30 cellular contexts compared by ENCODE assay signal in the genomic region with DNA sequence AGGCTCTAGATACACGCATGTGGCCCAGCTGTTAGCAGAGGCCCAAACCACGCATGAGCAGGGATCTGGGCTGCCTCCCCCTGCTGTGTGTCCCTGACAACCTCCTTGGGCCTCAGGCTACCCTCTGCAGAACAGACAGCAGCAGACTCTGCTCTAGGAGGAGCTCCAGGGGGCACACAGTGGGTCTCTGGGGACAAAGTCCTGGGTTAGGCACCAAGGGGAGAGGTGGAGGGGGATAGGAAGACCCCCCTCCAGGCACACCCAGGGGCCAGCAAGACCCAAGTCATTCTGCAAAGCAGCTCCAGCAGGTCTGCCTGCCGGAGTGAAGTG. TPM values are rescaled to one million over a fixed set of nuclear protein-coding genes. Genes with fewer than 3 reads are reported as not detected.
"Had no signal": no experiment of that assay in that cellular context is flagged by ENCODE, and none has a peak within 500 bp of the region (broad histone marks: within the 10 kb centered on the region; RNA-seq: fewer than 3 reads in every experiment).

No MANE protein-coding gene starts in this region.

- H3K4me3 ChIP-seq: adrenal gland had no signal

- H3K27ac ChIP-seq: adrenal gland, VCaP had no signal

- H3K4me1 ChIP-seq: adrenal gland had no signal

- H3K27me3 Mint-ChIP-seq: activated CD4-positive, alpha-beta memory T cell treated with anti-CD3 and anti-CD28 coated beads, Interleukin-2, amount 10 ng/mL, durations not matched to agents 7 days and 5 days had no signal

- DNase-seq: activated CD4-positive, alpha-beta memory T cell treated with anti-CD3 and anti-CD28 coated beads, Interleukin-2, amount 10 ng/mL, durations not matched to agents 7 days and 5 days; activated CD4-positive, alpha-beta T cell treated with anti-CD3 and anti-CD28 coated beads for 36 hours; activated CD4-positive, alpha-beta T cell treated with anti-CD3 and anti-CD28 coated beads, Interleukin-2, amount 50 U/mL, for 1 hour; activated CD4-positive, CD25-positive, alpha-beta regulatory T cell; activated gamma-delta T cell treated with Interleukin-2 at 50 U/mL for 16 hours; activated naive CD4-positive, alpha-beta T cell treated with anti-CD3 and anti-CD28 coated beads, Interleukin-2, amount 50 U/mL, for 16 hours; activated naive CD8-positive, alpha-beta T cell treated with anti-CD3 and anti-CD28 coated beads, Interleukin-2, amount 10 ng/mL, durations not matched to agents 7 days and 5 days; activated T-cell treated with anti-CD3 and anti-CD28 coated beads, Interleukin-2, amount 50 U/mL, for 72 hours; anterior cingulate cortex; cerebellar nuclear complex; IMR-90; KG1; NCI-H1048; NCI-H1694; NCI-H2029; NCI-H2107; NCI-H446 treated with DMSO at 0.1 percent for 48 hours; NCI-H524 treated with DMSO at 0.1 percent for 48 hours; NCI-H774; NK-92 treated with Interleukin-12 subunit alpha and Interleukin-12 subunit beta, amount 100 ng/mL, for 24 hours; PC-3; SHP77; T-cell; T-helper 2 cell; T1000 had no signal

- H3K4me1 Mint-ChIP-seq: activated CD4-positive, alpha-beta memory T cell treated with anti-CD3 and anti-CD28 coated beads, Interleukin-2, amount 10 ng/mL, durations not matched to agents 7 days and 5 days; activated CD4-positive, alpha-beta T cell treated with anti-CD3 and anti-CD28 coated beads for 36 hours; activated naive CD8-positive, alpha-beta T cell treated with anti-CD3 and anti-CD28 coated beads, Interleukin-2, amount 10 ng/mL, durations not matched to agents 7 days and 5 days; T-cell had no signal

- FAIRE-seq: RCC 7860 had no signal

- H3K36me3 ChIP-seq: adrenal gland had no signal

- H3K36me3 Mint-ChIP-seq: activated naive CD8-positive, alpha-beta T cell treated with anti-CD3 and anti-CD28 coated beads, Interleukin-2, amount 10 ng/mL, durations not matched to agents 7 days and 5 days had no signal

- H3K27ac Mint-ChIP-seq: activated CD4-positive, alpha-beta memory T cell treated with anti-CD3 and anti-CD28 coated beads, Interleukin-2, amount 10 ng/mL, durations not matched to agents 7 days and 5 days; activated CD4-positive, alpha-beta T cell treated with anti-CD3 and anti-CD28 coated beads for 36 hours; activated naive CD8-positive, alpha-beta T cell treated with anti-CD3 and anti-CD28 coated beads, Interleukin-2, amount 10 ng/mL, durations not matched to agents 7 days and 5 days; activated T-cell treated with anti-CD3 and anti-CD28 coated beads, Interleukin-2, amount 50 U/mL, for 72 hours; activated T-helper 2 cell treated with anti-CD3 and anti-CD28 coated beads, Interferon-gamma antibody, Interleukin-2, Interleukin-4, amounts not matched to agents 10 μg/mL and 5 μg/mL and 100 μg/mL, durations not matched to agents 14 hours and 24 hours and 36 hours; T-cell had no signal

- H3K4me3 Mint-ChIP-seq: activated CD4-positive, alpha-beta memory T cell treated with anti-CD3 and anti-CD28 coated beads, Interleukin-2, amount 10 ng/mL, durations not matched to agents 7 days and 5 days; activated CD4-positive, alpha-beta T cell treated with anti-CD3 and anti-CD28 coated beads for 36 hours; activated naive CD8-positive, alpha-beta T cell treated with anti-CD3 and anti-CD28 coated beads, Interleukin-2, amount 10 ng/mL, durations not matched to agents 7 days and 5 days; activated T-cell treated with anti-CD3 and anti-CD28 coated beads, Interleukin-2, amount 50 U/mL, for 72 hours; T-cell had no signal

- ATAC-seq: activated CD4-positive, alpha-beta T cell treated with anti-CD3 and anti-CD28 coated beads for 36 hours; activated T-cell treated with anti-CD3 and anti-CD28 coated beads, Interleukin-2, amount 50 U/mL, for 72 hours; PC-3; T-cell had no signal

- H3K27me3 ChIP-seq: adrenal gland had no signal

RNA-seq across cellular contexts. Expression of a gene that starts 8.0 kb away (rescaled TPM):
- total RNA-seq: IMR-90, LHCN-M2 had no signal
